ENCODE assay signal across 1 cellular context in genomic region chr16:87474566-87474996, GRCh38.
TF ChIP-seq lines count a peak whose summit lies in the region.

No MANE protein-coding gene starts in this region.

TF ChIP-seq in HepG2, 621 proteins besides CTCF, POLR2A, EP300 and RAD21 (continued from another document):
- TF ChIP-seq, protein P1, sequence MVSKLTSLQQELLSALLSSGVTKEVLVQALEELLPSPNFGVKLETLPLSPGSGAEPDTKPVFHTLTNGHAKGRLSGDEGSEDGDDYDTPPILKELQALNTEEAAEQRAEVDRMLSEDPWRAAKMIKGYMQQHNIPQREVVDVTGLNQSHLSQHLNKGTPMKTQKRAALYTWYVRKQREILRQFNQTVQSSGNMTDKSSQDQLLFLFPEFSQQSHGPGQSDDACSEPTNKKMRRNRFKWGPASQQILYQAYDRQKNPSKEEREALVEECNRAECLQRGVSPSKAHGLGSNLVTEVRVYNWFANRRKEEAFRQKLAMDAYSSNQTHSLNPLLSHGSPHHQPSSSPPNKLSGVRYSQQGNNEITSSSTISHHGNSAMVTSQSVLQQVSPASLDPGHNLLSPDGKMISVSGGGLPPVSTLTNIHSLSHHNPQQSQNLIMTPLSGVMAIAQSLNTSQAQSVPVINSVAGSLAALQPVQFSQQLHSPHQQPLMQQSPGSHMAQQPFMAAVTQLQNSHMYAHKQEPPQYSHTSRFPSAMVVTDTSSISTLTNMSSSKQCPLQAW (CRISPR knock-in tag; IDR thresholded peaks at IDR 0.05), result peak; percentile 28
- no peak for TF ChIP-seq MZF1 (CRISPR knock-in tag; IDR thresholded peaks at IDR 0.05; ENCODE audit: borderline replicate concordance)
- 0 out of 2 replicates have a peak, but pooled peaks have one; percentile 82 for TF ChIP-seq ZNF44 (CRISPR knock-in tag; IDR thresholded peaks at IDR 0.05)
- TF ChIP-seq ZNF652 (CRISPR knock-in tag; IDR thresholded peaks at IDR 0.05; ENCODE audit: borderline replicate concordance, low read depth), result 0 out of 2 replicates have a peak, but pooled peaks have one; percentile 20
- TF ChIP-seq SOX5 (CRISPR knock-in tag; IDR thresholded peaks at IDR 0.05; ENCODE audit: borderline replicate concordance), result peak; percentile 48; the same call in 1 of the 2 replicates
- peak; percentile 56 for TF ChIP-seq TEAD3 (CRISPR knock-in tag; optimal IDR thresholded peaks at IDR 0.05; ENCODE audit: borderline replicate concordance)
- no peak for TF ChIP-seq ZNF577 (CRISPR knock-in tag; IDR thresholded peaks at IDR 0.05; ENCODE audit: borderline replicate concordance, low read depth)
- TF ChIP-seq MLX (CRISPR knock-in tag; IDR thresholded peaks at IDR 0.05), result peak; percentile 52; the same call in 1 of the 2 replicates
TF ChIP-seq in HepG2: peak in this region for 68.
